9 cellular contexts compared by ENCODE assay signal in the genomic region with DNA sequence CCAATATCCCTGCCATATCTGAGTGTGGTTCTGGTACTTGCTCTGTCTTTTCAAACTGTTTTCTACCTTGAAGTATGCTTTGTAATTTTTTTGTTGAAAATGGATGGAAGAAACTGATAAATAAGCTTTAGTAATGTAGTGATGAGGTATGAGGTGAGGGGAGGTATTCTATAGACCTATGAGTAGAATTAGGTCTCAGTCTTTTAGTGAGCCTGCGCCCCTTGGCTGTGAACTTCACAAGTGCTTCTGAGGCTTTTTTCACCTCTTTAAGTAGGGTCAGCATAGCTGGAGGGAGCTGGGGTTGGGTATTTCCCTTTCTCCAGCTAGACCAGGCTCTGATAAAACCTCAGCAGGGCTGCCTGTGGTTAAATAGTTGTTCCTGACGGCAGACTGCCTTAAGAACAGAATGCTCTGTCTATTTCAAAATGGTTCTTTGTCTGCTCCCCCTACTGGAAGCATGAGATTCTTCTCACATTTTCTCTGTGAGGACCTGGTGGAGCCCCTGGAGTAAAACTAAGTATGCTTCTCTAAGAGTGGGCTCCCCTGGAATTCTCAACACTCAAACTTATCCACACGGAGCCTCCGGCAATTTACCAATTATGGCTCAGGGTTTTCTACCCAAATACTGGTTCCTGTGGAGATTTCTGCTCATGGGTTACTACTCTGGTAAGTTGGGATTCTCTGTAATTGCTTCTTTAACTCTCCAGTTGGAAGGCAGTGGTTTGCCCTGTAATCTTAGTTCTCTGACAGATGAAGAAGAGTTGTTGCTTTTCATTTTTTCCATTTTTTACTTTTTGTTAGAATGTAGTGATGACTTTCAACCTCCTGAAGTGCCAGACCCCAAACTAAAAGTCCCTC. TPM values are rescaled to one million over a fixed set of nuclear protein-coding genes. Genes with fewer than 3 reads are reported as not detected.
A peak's percentile ranks its signal among the peaks of the same experiment; 100 is the strongest.
DNase-seq lines count a peak whose midpoint lies in the region; ATAC-seq and TF ChIP-seq lines count a peak whose summit lies in the region.
"Had no signal": no experiment of that assay in that cellular context is flagged by ENCODE, and none has a peak within 500 bp of the region (broad histone marks: within the 10 kb centered on the region; RNA-seq: fewer than 3 reads in every experiment).

No MANE protein-coding gene starts in this region.

- ATAC-seq in stimulated activated effector memory CD8-positive, alpha-beta T cell treated with anti-CD3 and anti-CD28 coated beads, Interleukin-12 subunit alpha, Interleukin-12 subunit beta, amount 100 ng/mL, for 72 hours: peak; percentile 37
- ATAC-seq in HG02623 (IDR thresholded peaks at IDR 0.05; ENCODE audit: unreplicated experiment) (no peak), HG03175 (IDR thresholded peaks at IDR 0.05; ENCODE audit: unreplicated experiment) (no peak)

- H3K27ac Mint-ChIP-seq in stimulated activated effector memory CD8-positive, alpha-beta T cell treated with anti-CD3 and anti-CD28 coated beads, Interleukin-12 subunit alpha, Interleukin-12 subunit beta, amount 100 ng/mL, for 72 hours: no peak overlapping the region

- H3K4me1 ChIP-seq in DOHH2 (ENCODE audit: control insufficient read depth, low read length) (no peaks in the 10 kb centered on the region), left ventricle myocardium inferior (no peaks in the 10 kb centered on the region)

- peak; percentile 58 for TF ChIP-seq CTCF in DOHH2 (IDR thresholded peaks at IDR 0.05; ENCODE audit: low read depth, low read length, poor library complexity, severe bottlenecking)
- peak; percentile 43 for TF ChIP-seq CTCF in WI38 (IDR thresholded peaks at IDR 0.05; ENCODE audit: low read depth, low read length)
- peak; percentile 70 for TF ChIP-seq CTCF in left ventricle myocardium inferior (IDR thresholded peaks at IDR 0.05; ENCODE audit: borderline replicate concordance)

- intact Hi-C loops in left ventricle myocardium inferior (cut with micrococcal nuclease): loop anchor here (5.0 to 10.0 kb wide), 2 partner anchors 132 to 350 kb away; no protein-coding TSS in a partner anchor

- DNase-seq in LHCN-M2 (ENCODE audit: low read depth) (peak; percentile 77), left ventricle myocardium inferior (no peak)
- DNase-seq in stimulated activated effector memory CD8-positive, alpha-beta T cell treated with anti-CD3 and anti-CD28 coated beads, Interleukin-12 subunit alpha, Interleukin-12 subunit beta, amount 100 ng/mL, for 72 hours (ENCODE audit: low spot score in 2 of 2): no peak
- no peak for DNase-seq in activated CD4-positive, alpha-beta T cell treated with anti-CD3 and anti-CD28 coated beads for 4 hours

- peaks cover 5% of the 10 kb centered on the region for H3K9me3 Mint-ChIP-seq in stimulated activated effector memory CD8-positive, alpha-beta T cell treated with anti-CD3 and anti-CD28 coated beads, Interleukin-12 subunit alpha, Interleukin-12 subunit beta, amount 100 ng/mL, for 72 hours

- no peaks in the 10 kb centered on the region for H3K79me2 ChIP-seq in DOHH2 (ENCODE audit: control insufficient read depth, low read length)

- peaks cover 9% of the 10 kb centered on the region; the same call in 1 of the 2 replicates for H3K27me3 ChIP-seq in DOHH2 (ENCODE audit: control insufficient read depth, low read length)
- peaks cover 53% of the 10 kb centered on the region for H3K27me3 ChIP-seq in left ventricle myocardium inferior (ENCODE audit: low read depth)

- peaks cover 4% of the 10 kb centered on the region; the same call in 1 of the 2 replicates for H3K9me3 ChIP-seq in DOHH2 (ENCODE audit: control insufficient read depth, insufficient read depth, low read length)
- H3K9me3 ChIP-seq in left ventricle myocardium inferior (replicated peaks): peaks cover 4% of the 10 kb centered on the region

- H3K4me3 ChIP-seq in DOHH2 (ENCODE audit: low read length) (no peak overlapping the region), WI38 (ENCODE audit: low read depth, low read length) (no peak overlapping the region), left ventricle myocardium inferior (no peak overlapping the region)
- H3K4me3 ChIP-seq: lung had no signal

- no peak overlapping the region for H3K4me2 ChIP-seq in DOHH2 (ENCODE audit: low read length)

- no peaks in the 10 kb centered on the region for H3K9me2 ChIP-seq in DOHH2 (replicated peaks; ENCODE audit: control insufficient read depth, low read length)

- no peaks in the 10 kb centered on the region for H3K36me3 Mint-ChIP-seq in stimulated activated effector memory CD8-positive, alpha-beta T cell treated with anti-CD3 and anti-CD28 coated beads, Interleukin-12 subunit alpha, Interleukin-12 subunit beta, amount 100 ng/mL, for 72 hours

- H3K27ac ChIP-seq in DOHH2 (ENCODE audit: low read depth, low read length) (no peak overlapping the region), left ventricle myocardium inferior (replicated peaks) (no peak overlapping the region)

- no peaks in the 10 kb centered on the region for H3K4me1 Mint-ChIP-seq in stimulated activated effector memory CD8-positive, alpha-beta T cell treated with anti-CD3 and anti-CD28 coated beads, Interleukin-12 subunit alpha, Interleukin-12 subunit beta, amount 100 ng/mL, for 72 hours

- no peak overlapping the region for H3K4me3 Mint-ChIP-seq in stimulated activated effector memory CD8-positive, alpha-beta T cell treated with anti-CD3 and anti-CD28 coated beads, Interleukin-12 subunit alpha, Interleukin-12 subunit beta, amount 100 ng/mL, for 72 hours

- H4K20me1 ChIP-seq in DOHH2 (ENCODE audit: control insufficient read depth, insufficient read depth, low read depth, low read length): no peaks in the 10 kb centered on the region

- H3K36me3 ChIP-seq in DOHH2 (ENCODE audit: control insufficient read depth, low read length) (no peaks in the 10 kb centered on the region), left ventricle myocardium inferior (no peaks in the 10 kb centered on the region)

- no peaks in the 10 kb centered on the region for H3F3A ChIP-seq in DOHH2 (ENCODE audit: control insufficient read depth, insufficient read depth)

RNA-seq across cellular contexts. Expression of gene KRT5, which starts 13.1 kb away (rescaled TPM):
- total RNA-seq in LHCN-M2 (2014; rRNA removed): not detected in 2 replicates
- 0.10 TPM for polyA plus RNA-seq in LHCN-M2 (2012)
- not detected for total RNA-seq in left ventricle myocardium inferior

RNA-seq across cellular contexts. Expression of gene KRT6A, which starts 14.0 kb away (rescaled TPM):
- total RNA-seq in LHCN-M2 (2014; rRNA removed) (not detected in 2 replicates), left ventricle myocardium inferior (not detected)
- not detected for polyA plus RNA-seq in LHCN-M2 (2012)

RNA-seq across cellular contexts. Expression of gene KRT6C, which starts 33.5 kb away (rescaled TPM):
- total RNA-seq in LHCN-M2 (2014; rRNA removed): not detected in 2 replicates
- polyA plus RNA-seq in LHCN-M2 (2012): not detected
- total RNA-seq in left ventricle myocardium inferior: not detected
- total RNA-seq: lung had no signal

RNA-seq across cellular contexts. Expression of gene KRT71, which starts 45.9 kb away (rescaled TPM):
- not detected in 2 replicates for total RNA-seq in LHCN-M2 (2014; rRNA removed)
- polyA plus RNA-seq in LHCN-M2 (2012): not detected
- not detected for total RNA-seq in left ventricle myocardium inferior
- total RNA-seq: lung had no signal
- polyA plus RNA-seq: lung had no signal

RNA-seq across cellular contexts. Expression of gene KRT6B, which starts 55.1 kb away (rescaled TPM):
- not detected in 2 replicates for total RNA-seq in LHCN-M2 (2014; rRNA removed)
- polyA plus RNA-seq in LHCN-M2 (2012): not detected
- not detected for total RNA-seq in left ventricle myocardium inferior
